Comparison of ENCODE assay signal across 14 cellular contexts in the genomic region with DNA sequence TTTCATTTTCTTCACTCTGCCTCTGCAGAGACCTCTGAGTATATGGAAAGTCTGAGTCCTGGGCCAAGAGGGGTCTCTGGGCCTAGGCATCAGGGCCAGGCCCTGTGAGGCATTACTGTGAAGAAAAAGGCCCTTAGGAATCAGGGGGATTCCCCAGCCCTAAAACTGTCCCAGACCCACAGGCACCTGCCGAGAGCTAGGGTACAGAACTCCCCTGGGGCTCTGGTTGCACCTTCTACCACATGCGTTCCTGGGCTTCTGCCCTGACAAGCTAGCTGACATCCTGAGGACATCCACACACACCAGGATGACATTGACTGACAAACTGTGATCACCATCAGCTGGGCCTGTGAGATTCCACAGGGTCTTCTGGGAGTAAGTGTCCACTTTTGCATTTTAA. TPM values are rescaled to one million over a fixed set of nuclear protein-coding genes. Genes with fewer than 3 reads are reported as not detected.
DNase-seq lines count a peak whose midpoint lies in the region; ATAC-seq and TF ChIP-seq lines count a peak whose summit lies in the region.
"Had no signal": no experiment of that assay in that cellular context is flagged by ENCODE, and none has a peak within 500 bp of the region (broad histone marks: within the 10 kb centered on the region; RNA-seq: fewer than 3 reads in every experiment).

No MANE protein-coding gene starts in this region.

- H3K36me3 ChIP-seq in GM06990 (ENCODE audit: control insufficient read depth, insufficient read depth, low read length), result no peaks in the 10 kb centered on the region
- H3K36me3 ChIP-seq: esophagus squamous epithelium had no signal

- intact Hi-C loops in CD14-positive monocyte (cut with micrococcal nuclease), result no loop called here

- ATAC-seq in GM19324 (IDR thresholded peaks at IDR 0.05; ENCODE audit: low FRiP score, unreplicated experiment), result peak; percentile 67
- peak; percentile 83 for ATAC-seq in HG02623 (IDR thresholded peaks at IDR 0.05; ENCODE audit: unreplicated experiment)
- peak; percentile 72 for ATAC-seq in HG03439 (IDR thresholded peaks at IDR 0.05; ENCODE audit: unreplicated experiment)

- DNase-seq in GM06990 (ENCODE audit: extremely low read depth, insufficient read length) (peak; percentile 9), progenitor cell of endocrine pancreas (ENCODE audit: low spot score, unreplicated experiment) (no peak), nucleus accumbens (lab: John Stamatoyannopoulos, UW) (no peak), SHP77 treated with DMSO at 0.1 percent for 48 hours (lab: John Stamatoyannopoulos, UW) (no peak), CD14-positive monocyte (ENCODE audit: low spot score) (no peak)
- DNase-seq: activated CD4-positive, CD25-positive, alpha-beta regulatory T cell; activated effector memory CD4-positive, alpha-beta T cell treated with anti-CD3 and anti-CD28 coated beads, Interleukin-2, amount 50 U/mL, for 16 hours; central memory CD4-positive, alpha-beta T cell; esophagus squamous epithelium; stimulated activated CD8-positive, alpha-beta memory T cell treated with anti-CD3 and anti-CD28 coated beads, Interleukin-4, amount 100 ng/mL, for 48 hours had no signal

- H3K4me1 Mint-ChIP-seq in progenitor cell of endocrine pancreas (ENCODE audit: low read depth) (peaks cover 7% of the 10 kb centered on the region), CD14-positive monocyte (no peaks in the 10 kb centered on the region)

- H3K27ac Mint-ChIP-seq in progenitor cell of endocrine pancreas (no peak overlapping the region), CD14-positive monocyte (no peak overlapping the region)

- H3K4me3 Mint-ChIP-seq in progenitor cell of endocrine pancreas (ENCODE audit: low read depth), result no peak overlapping the region
- H3K4me3 Mint-ChIP-seq in CD14-positive monocyte, result no peak overlapping the region

- H3K27me3 Mint-ChIP-seq in progenitor cell of endocrine pancreas (peaks cover 31% of the 10 kb centered on the region), CD14-positive monocyte (ENCODE audit: low read depth in 3 of 3) (peaks cover 23 to 36% (median 27%) of the 10 kb centered on the region in 3 donors)

- no peak for TF ChIP-seq CTCF in GM06990 (IDR thresholded peaks at IDR 0.05; ENCODE audit: insufficient read depth, low read length, poor library complexity, severe bottlenecking)
- TF ChIP-seq CTCF in progenitor cell of endocrine pancreas (IDR thresholded peaks at IDR 0.05; ENCODE audit: unreplicated experiment), result no peak
- no peak for TF ChIP-seq CTCF in CD14-positive monocyte (IDR thresholded peaks at IDR 0.05)

- H3K36me3 Mint-ChIP-seq in progenitor cell of endocrine pancreas (ENCODE audit: insufficient read depth) (no peaks in the 10 kb centered on the region), CD14-positive monocyte (peaks cover 2 to 20% of the 10 kb centered on the region in 2 donors)

- H3K4me3 ChIP-seq in GM06990 (replicated peaks; ENCODE audit: low read depth, low read length), result no peak overlapping the region
- H3K4me3 ChIP-seq: esophagus squamous epithelium, smooth muscle cell had no signal

- peaks cover 7% of the 10 kb centered on the region for H3K9me3 Mint-ChIP-seq in progenitor cell of endocrine pancreas (ENCODE audit: low read depth)
- peaks cover 0 to 5% (median 1%) of the 10 kb centered on the region in 7 donors for H3K9me3 Mint-ChIP-seq in CD14-positive monocyte

- H3K27me3 ChIP-seq in GM06990 (replicated peaks; ENCODE audit: control insufficient read depth, insufficient read depth, low read length), result no peaks in the 10 kb centered on the region

RNA-seq across cellular contexts. Expression of a gene that starts 44.9 kb away (rescaled TPM):
- 2.3 and 3.8 TPM in 2 replicates for total RNA-seq in progenitor cell of endocrine pancreas
- 100 to 1,000 TPM; 480 to 653 TPM for polyA plus RNA-seq in CD14-positive monocyte

RNA-seq across cellular contexts. Expression of a gene that starts 58.9 kb away (rescaled TPM):
- 91.8 and 92.3 TPM in 2 replicates for total RNA-seq in progenitor cell of endocrine pancreas
- polyA plus RNA-seq in CD14-positive monocyte, result 10 to 100 TPM; 17.3 to 19.2 TPM
